ENCODE assay signal across 11 cellular contexts in genomic region chr16:72859581-72859980, GRCh38.
DNase-seq lines count a peak whose midpoint lies in the region; ATAC-seq and TF ChIP-seq lines count a peak whose summit lies in the region.
"Had no signal": no experiment of that assay in that cellular context is flagged by ENCODE, and none has a peak within 500 bp of the region (broad histone marks: within the 10 kb centered on the region; RNA-seq: fewer than 3 reads in every experiment).

No MANE protein-coding gene starts in this region.

- H3K4me1 ChIP-seq in SJCRH30 (peaks cover 14% of the 10 kb centered on the region), endodermal cell (ENCODE audit: control insufficient read depth, insufficient read depth, low read length) (no peaks in the 10 kb centered on the region), subcutaneous abdominal adipose tissue (ENCODE audit: control insufficient read depth in 5 of 5, insufficient read depth in 5 of 5, low read length in 5 of 5) (peaks cover 0 to 16% (median 10%) of the 10 kb centered on the region in 5 donors)

- H3K27ac ChIP-seq in SJCRH30: peak overlapping the region; percentile 10; the same call in 1 of the 2 replicates
- H3K27ac ChIP-seq in endodermal cell (ENCODE audit: low read depth, low read length): peak overlapping the region; percentile 55
- peak overlapping the region; percentile 41 for H3K27ac ChIP-seq in subcutaneous abdominal adipose tissue (ENCODE audit: low read depth, low read length)

- no peak overlapping the region for H3K4me3 ChIP-seq in SJCRH30
- no peak overlapping the region for H3K4me3 ChIP-seq in endodermal cell (ENCODE audit: low read length)
- no peak overlapping the region for H3K4me3 ChIP-seq in subcutaneous abdominal adipose tissue (ENCODE audit: low read depth in 1 of 5, low read length in 5 of 5)

- H3K36me3 ChIP-seq in SJCRH30 (no peaks in the 10 kb centered on the region), endodermal cell (ENCODE audit: control insufficient read depth, insufficient read depth, low read length) (no peaks in the 10 kb centered on the region), subcutaneous abdominal adipose tissue (ENCODE audit: control insufficient read depth in 5 of 5, insufficient read depth in 5 of 5, low read length in 5 of 5) (no peaks in the 10 kb centered on the region)

- 93 to 94% methylated on average over 6 of the region's 6 CpGs for WGBS in endodermal cell (ENCODE audit: insufficient coverage in 1 of 2, insufficient read length in 1 of 2), 2 experiments

- no peak overlapping the region for H3K4me3 Mint-ChIP-seq in endodermal cell
- H3K4me3 Mint-ChIP-seq in neural crest cell: peak overlapping the region; percentile 23
- H3K4me3 Mint-ChIP-seq: central memory CD8-positive, alpha-beta T cell had no signal

- peak; percentile 40 to 65 for DNase-seq in SJCRH30
- DNase-seq in endodermal cell: no peak
- no peak for DNase-seq in neural crest cell (ENCODE audit: low read depth, low spot score)
- no peak for DNase-seq in OCI-M2 (lab: John Stamatoyannopoulos, UW; ENCODE audit: unreplicated experiment)
- DNase-seq in A172 (ENCODE audit: low spot score): no peak
- DNase-seq: MM.1S, NCI-H226 had no signal

- H3K36me3 Mint-ChIP-seq in endodermal cell (ENCODE audit: low read depth): no peaks in the 10 kb centered on the region
- H3K36me3 Mint-ChIP-seq in neural crest cell (ENCODE audit: low read depth): peaks cover 6% of the 10 kb centered on the region

- H3K4me1 Mint-ChIP-seq in endodermal cell (peaks cover 9% of the 10 kb centered on the region), neural crest cell (peaks cover 51% of the 10 kb centered on the region)
- H3K4me1 Mint-ChIP-seq: central memory CD8-positive, alpha-beta T cell had no signal

- no peaks in the 10 kb centered on the region for H3K9me3 Mint-ChIP-seq in endodermal cell
- no peaks in the 10 kb centered on the region for H3K9me3 Mint-ChIP-seq in neural crest cell
- H3K9me3 Mint-ChIP-seq: central memory CD8-positive, alpha-beta T cell had no signal

- H3K9me3 ChIP-seq in SJCRH30 (replicated peaks): no peaks in the 10 kb centered on the region
- H3K9me3 ChIP-seq in endodermal cell (ENCODE audit: control insufficient read depth, low read length): no peaks in the 10 kb centered on the region
- no peaks in the 10 kb centered on the region for H3K9me3 ChIP-seq in subcutaneous abdominal adipose tissue (ENCODE audit: control insufficient read depth in 5 of 5, low read length in 5 of 5)

- H3K27me3 Mint-ChIP-seq in endodermal cell (ENCODE audit: insufficient read depth) (no peaks in the 10 kb centered on the region), neural crest cell (ENCODE audit: low read depth) (no peaks in the 10 kb centered on the region)

- H3K9ac ChIP-seq in endodermal cell (ENCODE audit: extremely low read depth, low read length, poor library complexity, severe bottlenecking) (no peak overlapping the region), subcutaneous abdominal adipose tissue (ENCODE audit: low read length in 5 of 5) (no peak overlapping the region)

- no peak overlapping the region for H3K27ac Mint-ChIP-seq in endodermal cell
- H3K27ac Mint-ChIP-seq in neural crest cell (ENCODE audit: unreplicated experiment): no peak overlapping the region

- H3K27me3 ChIP-seq in SJCRH30 (no peaks in the 10 kb centered on the region), endodermal cell (ENCODE audit: control insufficient read depth, insufficient read depth, low read length, poor library complexity, severe bottlenecking) (no peaks in the 10 kb centered on the region), subcutaneous abdominal adipose tissue (ENCODE audit: control insufficient read depth in 5 of 5, insufficient read depth in 4 of 5, low read length in 5 of 5) (no peaks in the 10 kb centered on the region)

- TF ChIP-seq CTCF in endodermal cell (conservative IDR thresholded peaks at IDR 0.05) (no peak), neural crest cell (conservative IDR thresholded peaks at IDR 0.05) (no peak)

- ATAC-seq in GM19395 (IDR thresholded peaks at IDR 0.05; ENCODE audit: unreplicated experiment) (no peak), GM19023 (IDR thresholded peaks at IDR 0.05; ENCODE audit: unreplicated experiment) (no peak)

Comparison
In these comparisons a context has a peak if more than half of its experiments do, and no peak if none do; other contexts are left out.
1. DNase-seq: peak in SJCRH30 (2 of 2); none in endodermal cell (single experiment), neural crest cell (single experiment), OCI-M2 (single experiment) and A172 (single experiment).
2. Peak in every context shown above with its lines, with median percentiles within 50 percentile points of each other: H3K27ac ChIP-seq.